9 cellular contexts compared by ENCODE assay signal in the genomic region with DNA sequence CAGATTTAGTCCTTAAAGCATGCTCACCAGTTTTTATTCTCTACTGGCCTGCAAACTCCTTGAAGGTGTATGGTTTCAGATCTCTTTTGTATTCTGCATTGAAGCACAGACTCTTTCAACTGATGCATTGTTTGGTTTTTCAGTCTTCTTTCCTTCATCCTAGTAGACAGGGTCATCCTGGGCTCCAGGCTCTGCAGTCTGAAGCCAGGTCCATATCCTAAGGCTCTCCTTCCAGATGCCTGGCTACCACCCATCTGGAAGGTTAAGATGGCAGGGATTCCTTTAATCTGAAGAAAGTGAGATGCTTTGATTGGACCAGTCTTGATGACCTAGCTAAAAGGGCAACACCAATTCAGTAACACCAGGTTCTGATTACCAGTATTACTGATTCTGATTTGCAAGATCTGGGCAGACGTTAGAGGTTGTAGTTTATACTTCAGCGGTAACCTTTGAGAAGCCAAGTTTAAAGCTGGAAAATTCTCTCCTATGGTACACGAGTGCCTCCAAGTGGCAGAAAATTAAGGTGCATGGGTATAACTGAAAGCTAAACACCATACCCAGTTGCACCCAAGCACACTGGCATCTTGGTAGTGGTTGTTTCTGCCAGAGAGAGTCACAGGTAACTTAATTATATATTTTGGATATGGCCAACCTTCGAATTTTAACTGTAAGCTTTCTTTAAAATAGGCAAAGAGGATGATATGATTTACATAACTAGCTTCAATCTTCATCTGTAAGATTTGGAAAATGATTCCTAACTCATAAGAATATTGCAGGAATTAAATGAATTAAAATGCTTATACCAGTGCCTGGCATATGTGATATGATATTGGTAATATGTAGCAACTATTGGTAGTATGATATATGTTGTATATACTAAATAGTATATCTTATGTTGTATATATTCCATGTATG.
DNase-seq lines count a peak whose midpoint lies in the region; ATAC-seq and TF ChIP-seq lines count a peak whose summit lies in the region.
"Had no signal": no experiment of that assay in that cellular context is flagged by ENCODE, and none has a peak within 500 bp of the region (broad histone marks: within the 10 kb centered on the region; RNA-seq: fewer than 3 reads in every experiment).

No MANE protein-coding gene starts in this region.

- H3K27ac ChIP-seq in KMS-11 (no peak overlapping the region), sigmoid colon (no peak overlapping the region)

- TF ChIP-seq EP300 in sigmoid colon (IDR thresholded peaks at IDR 0.05) = no peak

- no peaks in the 10 kb centered on the region for H3K9me3 ChIP-seq in sigmoid colon

- intact Hi-C loops in sigmoid colon (cut with DNase I) = no loop called here

- 5 to 11% methylated on average over 4 of the region's 4 CpGs for WGBS in sigmoid colon, 2 donors

- DNase-seq in GM12865 (ENCODE audit: low read depth) (peak; percentile 2), SHP77 treated with DMSO at 0.1 percent for 48 hours (lab: John Stamatoyannopoulos, UW) (peak; percentile 48), glomerular endothelial cell (ENCODE audit: extremely low read depth, low read depth, low spot score) (peak; percentile 10), sigmoid colon (no peak), NCI-H2029 treated with DMSO at 0.1 percent for 48 hours (lab: John Stamatoyannopoulos, UW) (no peak)
- DNase-seq: right cardiac atrium had no signal

- H3K36me3 ChIP-seq in KMS-11 (ENCODE audit: insufficient read depth) = no peaks in the 10 kb centered on the region
- no peaks in the 10 kb centered on the region for H3K36me3 ChIP-seq in sigmoid colon

- H3K79me2 ChIP-seq in KMS-11 (ENCODE audit: insufficient read depth, low read depth) = no peaks in the 10 kb centered on the region

- no peaks in the 10 kb centered on the region for H4K20me1 ChIP-seq in KMS-11 (ENCODE audit: insufficient read depth)

- no peak for ATAC-seq in GM18867 (IDR thresholded peaks at IDR 0.05; ENCODE audit: unreplicated experiment)
- no peak for ATAC-seq in HG02970 (IDR thresholded peaks at IDR 0.05; ENCODE audit: low FRiP score, unreplicated experiment)

- H3K27me3 ChIP-seq in KMS-11 (ENCODE audit: insufficient read depth, low read depth) (no peaks in the 10 kb centered on the region), sigmoid colon (no peaks in the 10 kb centered on the region)

- H3K4me2 ChIP-seq in KMS-11 = no peak overlapping the region

- H3K4me1 ChIP-seq in KMS-11 (ENCODE audit: low read depth, poor library complexity, severe bottlenecking) (no peaks in the 10 kb centered on the region), sigmoid colon (no peaks in the 10 kb centered on the region)

- H3K4me3 ChIP-seq in GM12865 (ENCODE audit: low read depth, low read length) = no peak overlapping the region
- no peak overlapping the region for H3K4me3 ChIP-seq in KMS-11 (IDR thresholded peaks at IDR 0.05; ENCODE audit: insufficient read depth, low read depth, low read length)
- H3K4me3 ChIP-seq in sigmoid colon = no peak overlapping the region

- no peak overlapping the region for H3K9ac ChIP-seq in KMS-11

- no peak overlapping the region for H2AFZ ChIP-seq in KMS-11 (ENCODE audit: low read depth)

- TF ChIP-seq CTCF in GM12865 (IDR thresholded peaks at IDR 0.05; ENCODE audit: insufficient read depth, low read depth, low read length, missing control alignments) (peak; percentile 25), KMS-11 (conservative IDR thresholded peaks at IDR 0.05; ENCODE audit: low read depth, low read length) (peak; percentile 54), sigmoid colon (IDR thresholded peaks at IDR 0.05) (peak; percentile 9 to 60 (median 42))

- TF ChIP-seq POLR2A in sigmoid colon (IDR thresholded peaks at IDR 0.05) = no peak

Comparison
In these comparisons a context has a peak if more than half of its experiments do, and no peak if none do; other contexts are left out.
1. DNase-seq: peak in GM12865 (single experiment), SHP77 treated with DMSO at 0.1 percent for 48 hours (single experiment) and glomerular endothelial cell (single experiment); none in sigmoid colon (single experiment) and NCI-H2029 treated with DMSO at 0.1 percent for 48 hours (single experiment).
2. Peak in every context shown above with its lines, with median percentiles within 50 percentile points of each other: CTCF ChIP-seq.